1 cellular context compared by ENCODE assay signal in the genomic region with DNA sequence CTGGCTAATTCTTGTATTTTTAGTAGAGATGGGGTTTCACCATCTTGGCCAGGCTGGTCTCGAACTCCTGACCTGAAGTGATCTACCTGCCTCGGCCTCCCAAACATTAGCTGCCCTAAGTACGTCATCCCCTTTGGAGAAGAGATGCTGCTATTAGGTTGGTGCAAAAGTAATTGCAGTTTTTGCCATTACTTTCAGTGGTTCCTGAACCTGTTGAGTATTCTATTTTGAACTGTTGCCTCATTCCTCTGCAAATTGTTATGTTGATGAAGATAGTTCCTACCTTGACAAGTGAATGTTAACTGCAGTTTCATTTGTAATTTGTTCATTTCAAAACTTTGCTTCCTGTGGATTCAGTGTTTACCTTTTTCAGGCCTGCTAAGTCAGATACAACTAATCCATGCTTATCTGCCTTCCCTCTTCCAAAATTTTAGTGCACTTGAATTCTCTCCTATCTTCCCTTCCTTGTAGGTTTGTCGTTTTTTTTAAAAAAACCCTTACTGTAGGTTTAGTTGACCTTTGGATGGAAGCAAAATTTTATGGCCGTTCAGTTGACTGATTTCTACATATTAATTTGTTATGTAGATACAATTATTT.
TF ChIP-seq lines count a peak whose summit lies in the region.

No MANE protein-coding gene starts in this region.

TF ChIP-seq in K562, 482 proteins besides CTCF, POLR2A, EP300 and RAD21 (continued from another document):
- no peak for TF ChIP-seq CBFB (CRISPR knock-in tag; IDR thresholded peaks at IDR 0.05)
- TF ChIP-seq ZNF41 (CRISPR knock-in tag; conservative IDR thresholded peaks at IDR 0.05) = no peak
- no peak for TF ChIP-seq ZNF77 (CRISPR knock-in tag; IDR thresholded peaks at IDR 0.05)
- no peak for TF ChIP-seq ETS2 (tag; IDR thresholded peaks at IDR 0.05; ENCODE audit: borderline replicate concordance, poor library complexity, severe bottlenecking)
- TF ChIP-seq CBX5 (IDR thresholded peaks at IDR 0.05; ENCODE audit: borderline replicate concordance, low read depth) = no peak
- TF ChIP-seq ILF3 (IDR thresholded peaks at IDR 0.05; ENCODE audit: borderline replicate concordance) = no peak
- TF ChIP-seq MTF1 (CRISPR knock-in tag; IDR thresholded peaks at IDR 0.05; ENCODE audit: borderline replicate concordance) = no peak
- TF ChIP-seq, protein P1, sequence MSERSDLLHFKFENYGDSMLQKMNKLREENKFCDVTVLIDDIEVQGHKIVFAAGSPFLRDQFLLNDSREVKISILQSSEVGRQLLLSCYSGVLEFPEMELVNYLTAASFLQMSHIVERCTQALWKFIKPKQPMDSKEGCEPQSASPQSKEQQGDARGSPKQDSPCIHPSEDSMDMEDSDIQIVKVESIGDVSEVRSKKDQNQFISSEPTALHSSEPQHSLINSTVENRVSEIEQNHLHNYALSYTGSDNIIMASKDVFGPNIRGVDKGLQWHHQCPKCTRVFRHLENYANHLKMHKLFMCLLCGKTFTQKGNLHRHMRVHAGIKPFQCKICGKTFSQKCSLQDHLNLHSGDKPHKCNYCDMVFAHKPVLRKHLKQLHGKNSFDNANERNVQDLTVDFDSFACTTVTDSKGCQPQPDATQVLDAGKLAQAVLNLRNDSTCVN (CRISPR knock-in tag; IDR thresholded peaks at IDR 0.05) = no peak
- no peak for TF ChIP-seq ZNF274 (IDR thresholded peaks at IDR 0.05; ENCODE audit: borderline replicate concordance, low read depth, low read length)
- peak; percentile 54 for TF ChIP-seq NCOR1 (IDR thresholded peaks at IDR 0.05)
- TF ChIP-seq ETV1 (tag; conservative IDR thresholded peaks at IDR 0.05; ENCODE audit: low read depth) = no peak
- TF ChIP-seq ARID1B (IDR thresholded peaks at IDR 0.05) = peak; percentile 82
- TF ChIP-seq E2F3 (CRISPR knock-in tag; IDR thresholded peaks at IDR 0.05) = no peak
- TF ChIP-seq ZNF146 (CRISPR knock-in tag; IDR thresholded peaks at IDR 0.05; ENCODE audit: unreplicated experiment) = no peak
- TF ChIP-seq NFIC (IDR thresholded peaks at IDR 0.05) = 0 out of 2 replicates have a peak, but pooled peaks have one; percentile 10
- TF ChIP-seq FOXK2 (conservative IDR thresholded peaks at IDR 0.05 in 1 of 2, IDR thresholded peaks at IDR 0.05 in 1 of 2; ENCODE audit: low read depth in 2 of 2) = peak; percentile 46 to 61; a peak in 3 of 4 replicates
- no peak for TF ChIP-seq SIRT6 (IDR thresholded peaks at IDR 0.05; ENCODE audit: low read depth, low read length)
- no peak for TF ChIP-seq SRSF7 (optimal IDR thresholded peaks at IDR 0.05; ENCODE audit: low read depth, low read length)
- TF ChIP-seq, protein P2, sequence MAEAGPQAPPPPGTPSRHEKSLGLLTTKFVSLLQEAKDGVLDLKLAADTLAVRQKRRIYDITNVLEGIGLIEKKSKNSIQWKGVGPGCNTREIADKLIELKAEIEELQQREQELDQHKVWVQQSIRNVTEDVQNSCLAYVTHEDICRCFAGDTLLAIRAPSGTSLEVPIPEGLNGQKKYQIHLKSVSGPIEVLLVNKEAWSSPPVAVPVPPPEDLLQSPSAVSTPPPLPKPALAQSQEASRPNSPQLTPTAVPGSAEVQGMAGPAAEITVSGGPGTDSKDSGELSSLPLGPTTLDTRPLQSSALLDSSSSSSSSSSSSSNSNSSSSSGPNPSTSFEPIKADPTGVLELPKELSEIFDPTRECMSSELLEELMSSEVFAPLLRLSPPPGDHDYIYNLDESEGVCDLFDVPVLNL (CRISPR knock-in tag; IDR thresholded peaks at IDR 0.05; ENCODE audit: low read depth) = no peak
- TF ChIP-seq, protein P3, sequence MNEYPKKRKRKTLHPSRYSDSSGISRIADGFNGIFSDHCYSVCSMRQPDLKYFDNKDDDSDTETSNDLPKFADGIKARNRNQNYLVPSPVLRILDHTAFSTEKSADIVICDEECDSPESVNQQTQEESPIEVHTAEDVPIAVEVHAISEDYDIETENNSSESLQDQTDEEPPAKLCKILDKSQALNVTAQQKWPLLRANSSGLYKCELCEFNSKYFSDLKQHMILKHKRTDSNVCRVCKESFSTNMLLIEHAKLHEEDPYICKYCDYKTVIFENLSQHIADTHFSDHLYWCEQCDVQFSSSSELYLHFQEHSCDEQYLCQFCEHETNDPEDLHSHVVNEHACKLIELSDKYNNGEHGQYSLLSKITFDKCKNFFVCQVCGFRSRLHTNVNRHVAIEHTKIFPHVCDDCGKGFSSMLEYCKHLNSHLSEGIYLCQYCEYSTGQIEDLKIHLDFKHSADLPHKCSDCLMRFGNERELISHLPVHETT (CRISPR knock-in tag; conservative IDR thresholded peaks at IDR 0.05 in 1 of 2, IDR thresholded peaks at IDR 0.05 in 1 of 2) = no peak
- TF ChIP-seq SREBF1 (IDR thresholded peaks at IDR 0.05; ENCODE audit: borderline replicate concordance, low read depth, low read length) = no peak
- no peak for TF ChIP-seq EZH2 (IDR thresholded peaks at IDR 0.05; ENCODE audit: borderline replicate concordance, low read depth, low read length)
- no peak for TF ChIP-seq SRSF9 (IDR thresholded peaks at IDR 0.05; ENCODE audit: borderline replicate concordance, low read depth, low read length)
- no peak for TF ChIP-seq FOXA1 (IDR thresholded peaks at IDR 0.05; ENCODE audit: borderline replicate concordance)
- no peak for TF ChIP-seq MTA2 (IDR thresholded peaks at IDR 0.05; ENCODE audit: low read depth)
- peak; percentile 73 for TF ChIP-seq TCF3 (CRISPR knock-in tag; IDR thresholded peaks at IDR 0.05)
- TF ChIP-seq, protein P4, sequence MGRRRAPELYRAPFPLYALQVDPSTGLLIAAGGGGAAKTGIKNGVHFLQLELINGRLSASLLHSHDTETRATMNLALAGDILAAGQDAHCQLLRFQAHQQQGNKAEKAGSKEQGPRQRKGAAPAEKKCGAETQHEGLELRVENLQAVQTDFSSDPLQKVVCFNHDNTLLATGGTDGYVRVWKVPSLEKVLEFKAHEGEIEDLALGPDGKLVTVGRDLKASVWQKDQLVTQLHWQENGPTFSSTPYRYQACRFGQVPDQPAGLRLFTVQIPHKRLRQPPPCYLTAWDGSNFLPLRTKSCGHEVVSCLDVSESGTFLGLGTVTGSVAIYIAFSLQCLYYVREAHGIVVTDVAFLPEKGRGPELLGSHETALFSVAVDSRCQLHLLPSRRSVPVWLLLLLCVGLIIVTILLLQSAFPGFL (CRISPR knock-in tag; IDR thresholded peaks at IDR 0.05) = no peak
- TF ChIP-seq KLF16 (IDR thresholded peaks at IDR 0.05) = no peak
- TF ChIP-seq, protein P5, sequence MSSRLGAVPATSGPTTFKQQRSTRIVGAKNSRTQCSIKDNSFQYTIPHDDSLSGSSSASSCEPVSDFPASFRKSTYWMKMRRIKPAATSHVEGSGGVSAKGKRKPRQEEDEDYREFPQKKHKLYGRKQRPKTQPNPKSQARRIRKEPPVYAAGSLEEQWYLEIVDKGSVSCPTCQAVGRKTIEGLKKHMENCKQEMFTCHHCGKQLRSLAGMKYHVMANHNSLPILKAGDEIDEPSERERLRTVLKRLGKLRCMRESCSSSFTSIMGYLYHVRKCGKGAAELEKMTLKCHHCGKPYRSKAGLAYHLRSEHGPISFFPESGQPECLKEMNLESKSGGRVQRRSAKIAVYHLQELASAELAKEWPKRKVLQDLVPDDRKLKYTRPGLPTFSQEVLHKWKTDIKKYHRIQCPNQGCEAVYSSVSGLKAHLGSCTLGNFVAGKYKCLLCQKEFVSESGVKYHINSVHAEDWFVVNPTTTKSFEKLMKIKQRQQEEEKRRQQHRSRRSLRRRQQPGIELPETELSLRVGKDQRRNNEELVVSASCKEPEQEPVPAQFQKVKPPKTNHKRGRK (tag; IDR thresholded peaks at IDR 0.05) = no peak
- TF ChIP-seq, protein P6, sequence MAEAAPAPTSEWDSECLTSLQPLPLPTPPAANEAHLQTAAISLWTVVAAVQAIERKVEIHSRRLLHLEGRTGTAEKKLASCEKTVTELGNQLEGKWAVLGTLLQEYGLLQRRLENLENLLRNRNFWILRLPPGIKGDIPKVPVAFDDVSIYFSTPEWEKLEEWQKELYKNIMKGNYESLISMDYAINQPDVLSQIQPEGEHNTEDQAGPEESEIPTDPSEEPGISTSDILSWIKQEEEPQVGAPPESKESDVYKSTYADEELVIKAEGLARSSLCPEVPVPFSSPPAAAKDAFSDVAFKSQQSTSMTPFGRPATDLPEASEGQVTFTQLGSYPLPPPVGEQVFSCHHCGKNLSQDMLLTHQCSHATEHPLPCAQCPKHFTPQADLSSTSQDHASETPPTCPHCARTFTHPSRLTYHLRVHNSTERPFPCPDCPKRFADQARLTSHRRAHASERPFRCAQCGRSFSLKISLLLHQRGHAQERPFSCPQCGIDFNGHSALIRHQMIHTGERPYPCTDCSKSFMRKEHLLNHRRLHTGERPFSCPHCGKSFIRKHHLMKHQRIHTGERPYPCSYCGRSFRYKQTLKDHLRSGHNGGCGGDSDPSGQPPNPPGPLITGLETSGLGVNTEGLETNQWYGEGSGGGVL (CRISPR knock-in tag; IDR thresholded peaks at IDR 0.05) = no peak
- TF ChIP-seq, protein P7, sequence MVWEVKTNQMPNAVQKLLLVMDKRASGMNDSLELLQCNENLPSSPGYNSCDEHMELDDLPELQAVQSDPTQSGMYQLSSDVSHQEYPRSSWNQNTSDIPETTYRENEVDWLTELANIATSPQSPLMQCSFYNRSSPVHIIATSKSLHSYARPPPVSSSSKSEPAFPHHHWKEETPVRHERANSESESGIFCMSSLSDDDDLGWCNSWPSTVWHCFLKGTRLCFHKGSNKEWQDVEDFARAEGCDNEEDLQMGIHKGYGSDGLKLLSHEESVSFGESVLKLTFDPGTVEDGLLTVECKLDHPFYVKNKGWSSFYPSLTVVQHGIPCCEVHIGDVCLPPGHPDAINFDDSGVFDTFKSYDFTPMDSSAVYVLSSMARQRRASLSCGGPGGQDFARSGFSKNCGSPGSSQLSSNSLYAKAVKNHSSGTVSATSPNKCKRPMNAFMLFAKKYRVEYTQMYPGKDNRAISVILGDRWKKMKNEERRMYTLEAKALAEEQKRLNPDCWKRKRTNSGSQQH (CRISPR knock-in tag; IDR thresholded peaks at IDR 0.05) = no peak
- peak; percentile 68 for TF ChIP-seq TAL1 (IDR thresholded peaks at IDR 0.05)
- TF ChIP-seq KHSRP (IDR thresholded peaks at IDR 0.05) = no peak
- TF ChIP-seq CBX3 (IDR thresholded peaks at IDR 0.05; ENCODE audit: borderline replicate concordance in 1 of 2, low read length in 2 of 2) = no peak
- no peak for TF ChIP-seq PURB (CRISPR knock-in tag; IDR thresholded peaks at IDR 0.05; ENCODE audit: low read depth)
- TF ChIP-seq DPF2 (IDR thresholded peaks at IDR 0.05) = peak; percentile 77
- no peak for TF ChIP-seq MCM2 (IDR thresholded peaks at IDR 0.05; ENCODE audit: low read depth)
- no peak for TF ChIP-seq ADNP (tag; IDR thresholded peaks at IDR 0.05)
- TF ChIP-seq, protein P8, sequence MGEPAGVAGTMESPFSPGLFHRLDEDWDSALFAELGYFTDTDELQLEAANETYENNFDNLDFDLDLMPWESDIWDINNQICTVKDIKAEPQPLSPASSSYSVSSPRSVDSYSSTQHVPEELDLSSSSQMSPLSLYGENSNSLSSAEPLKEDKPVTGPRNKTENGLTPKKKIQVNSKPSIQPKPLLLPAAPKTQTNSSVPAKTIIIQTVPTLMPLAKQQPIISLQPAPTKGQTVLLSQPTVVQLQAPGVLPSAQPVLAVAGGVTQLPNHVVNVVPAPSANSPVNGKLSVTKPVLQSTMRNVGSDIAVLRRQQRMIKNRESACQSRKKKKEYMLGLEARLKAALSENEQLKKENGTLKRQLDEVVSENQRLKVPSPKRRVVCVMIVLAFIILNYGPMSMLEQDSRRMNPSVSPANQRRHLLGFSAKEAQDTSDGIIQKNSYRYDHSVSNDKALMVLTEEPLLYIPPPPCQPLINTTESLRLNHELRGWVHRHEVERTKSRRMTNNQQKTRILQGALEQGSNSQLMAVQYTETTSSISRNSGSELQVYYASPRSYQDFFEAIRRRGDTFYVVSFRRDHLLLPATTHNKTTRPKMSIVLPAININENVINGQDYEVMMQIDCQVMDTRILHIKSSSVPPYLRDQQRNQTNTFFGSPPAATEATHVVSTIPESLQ (CRISPR knock-in tag; IDR thresholded peaks at IDR 0.05) = no peak
- TF ChIP-seq, protein P9, sequence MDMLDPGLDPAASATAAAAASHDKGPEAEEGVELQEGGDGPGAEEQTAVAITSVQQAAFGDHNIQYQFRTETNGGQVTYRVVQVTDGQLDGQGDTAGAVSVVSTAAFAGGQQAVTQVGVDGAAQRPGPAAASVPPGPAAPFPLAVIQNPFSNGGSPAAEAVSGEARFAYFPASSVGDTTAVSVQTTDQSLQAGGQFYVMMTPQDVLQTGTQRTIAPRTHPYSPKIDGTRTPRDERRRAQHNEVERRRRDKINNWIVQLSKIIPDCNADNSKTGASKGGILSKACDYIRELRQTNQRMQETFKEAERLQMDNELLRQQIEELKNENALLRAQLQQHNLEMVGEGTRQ (CRISPR knock-in tag; IDR thresholded peaks at IDR 0.05) = no peak
